ENCODE assay signal across 1 cellular context in genomic region chr17:8289103-8289397, GRCh38.
TF ChIP-seq lines count a peak whose summit lies in the region.

No MANE protein-coding gene starts in this region.

TF ChIP-seq in HCT116, 20 proteins besides CTCF, POLR2A, EP300 and RAD21:
- 0 out of 2 replicates have a peak, but pooled peaks have one; percentile 14 for TF ChIP-seq SIN3A (IDR thresholded peaks at IDR 0.05; ENCODE audit: low read depth)
- TF ChIP-seq YY1 (IDR thresholded peaks at IDR 0.05; ENCODE audit: extremely low read depth, insufficient replicate concordance, low read depth, low read length), result no peak
- TF ChIP-seq ZFX (IDR thresholded peaks at IDR 0.05), result peak; percentile 48; the same call in 1 of the 2 replicates
